Comparison of ENCODE assay signal across 1 cellular context in genomic region chr1:198018529-198018928, GRCh38.
TF ChIP-seq lines count a peak whose summit lies in the region.

No MANE protein-coding gene starts in this region.

TF ChIP-seq in K562, 482 proteins besides CTCF, POLR2A, EP300 and RAD21 (continued from another document):
- TF ChIP-seq, protein P1, sequence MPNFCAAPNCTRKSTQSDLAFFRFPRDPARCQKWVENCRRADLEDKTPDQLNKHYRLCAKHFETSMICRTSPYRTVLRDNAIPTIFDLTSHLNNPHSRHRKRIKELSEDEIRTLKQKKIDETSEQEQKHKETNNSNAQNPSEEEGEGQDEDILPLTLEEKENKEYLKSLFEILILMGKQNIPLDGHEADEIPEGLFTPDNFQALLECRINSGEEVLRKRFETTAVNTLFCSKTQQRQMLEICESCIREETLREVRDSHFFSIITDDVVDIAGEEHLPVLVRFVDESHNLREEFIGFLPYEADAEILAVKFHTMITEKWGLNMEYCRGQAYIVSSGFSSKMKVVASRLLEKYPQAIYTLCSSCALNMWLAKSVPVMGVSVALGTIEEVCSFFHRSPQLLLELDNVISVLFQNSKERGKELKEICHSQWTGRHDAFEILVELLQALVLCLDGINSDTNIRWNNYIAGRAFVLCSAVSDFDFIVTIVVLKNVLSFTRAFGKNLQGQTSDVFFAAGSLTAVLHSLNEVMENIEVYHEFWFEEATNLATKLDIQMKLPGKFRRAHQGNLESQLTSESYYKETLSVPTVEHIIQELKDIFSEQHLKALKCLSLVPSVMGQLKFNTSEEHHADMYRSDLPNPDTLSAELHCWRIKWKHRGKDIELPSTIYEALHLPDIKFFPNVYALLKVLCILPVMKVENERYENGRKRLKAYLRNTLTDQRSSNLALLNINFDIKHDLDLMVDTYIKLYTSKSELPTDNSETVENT (CRISPR knock-in tag; IDR thresholded peaks at IDR 0.05): no peak
